ENCODE assay signal across 8 cellular contexts in genomic region chr10:103916901-103917300, GRCh38. TPM values are rescaled to one million over a fixed set of nuclear protein-coding genes. Genes with fewer than 3 reads are reported as not detected.
A peak's percentile ranks its signal among the peaks of the same experiment; 100 is the strongest.
DNase-seq lines count a peak whose midpoint lies in the region; ATAC-seq and TF ChIP-seq lines count a peak whose summit lies in the region.

No MANE protein-coding gene starts in this region.

- peaks cover 41% of the 10 kb centered on the region for H3K36me3 Mint-ChIP-seq in activated CD4-positive, alpha-beta memory T cell treated with anti-CD3 and anti-CD28 coated beads, Interleukin-2, amount 10 ng/mL, durations not matched to agents 7 days and 5 days (ENCODE audit: low read depth)

- CTCF ChIA-PET in HEK293 (lab: Yijun Ruan, JAX): interaction anchor here (0.6 to 0.7 kb wide), 3 partner anchors 15 to 550 kb away, joined by 3 read pairs; no protein-coding TSS in a partner anchor
- CTCF ChIA-PET in activated CD4-positive, alpha-beta memory T cell treated with anti-CD3 and anti-CD28 coated beads, Interleukin-2, amount 10 ng/mL, durations not matched to agents 7 days and 5 days (lab: Charles Lee): interaction anchor here (0.7 to 2.9 kb wide), 6 partner anchors 8 to 465 kb away, joined by 3 to 8 read pairs (median 6); partner anchors contain the start of gene CALHM2

- TF ChIP-seq CTCF in HEK293 (tag by site-specific recombination; IDR thresholded peaks at IDR 0.05) (no peak), spleen (IDR thresholded peaks at IDR 0.05 in 8 of 11, conservative IDR thresholded peaks at IDR 0.05 in 3 of 11) (no peak)

- no peak for DNase-seq in activated CD4-positive, alpha-beta memory T cell treated with anti-CD3 and anti-CD28 coated beads, Interleukin-2, amount 10 ng/mL, durations not matched to agents 7 days and 5 days
- DNase-seq in right cardiac atrium (no peak), spleen (no peak), HK-2 (ENCODE audit: unreplicated experiment) (no peak), DMS53 (lab: John Stamatoyannopoulos, UW) (no peak), SKM-1 treated with dmso at 0.1 percent for 144 hours (lab: John Stamatoyannopoulos, UW; ENCODE audit: unreplicated experiment) (no peak)

- peaks cover 7% of the 10 kb centered on the region for H3K9me3 Mint-ChIP-seq in activated CD4-positive, alpha-beta memory T cell treated with anti-CD3 and anti-CD28 coated beads, Interleukin-2, amount 10 ng/mL, durations not matched to agents 7 days and 5 days

- intact Hi-C loops in right cardiac atrium (cut with DNase I): loop anchor here in 1 of 4 donors (5.0 kb wide), 1 partner anchor 50 kb away; the partner anchor contains the start of gene SLK
- intact Hi-C loops in spleen (cut with DNase I; ENCODE audit: low total_unique reads): loop anchor here (10.0 kb wide), 2 partner anchors 58 to 208 kb away; partner anchors contain the start of gene SFR1

- ATAC-seq in right cardiac atrium (no peak), GM18519 (IDR thresholded peaks at IDR 0.05; ENCODE audit: low FRiP score, unreplicated experiment) (no peak)

- no peak for TF ChIP-seq POLR2A in spleen (IDR thresholded peaks at IDR 0.05)

- H3K4me1 Mint-ChIP-seq in activated CD4-positive, alpha-beta memory T cell treated with anti-CD3 and anti-CD28 coated beads, Interleukin-2, amount 10 ng/mL, durations not matched to agents 7 days and 5 days: peaks cover 51% of the 10 kb centered on the region

- H3K9me3 ChIP-seq in HEK293 (ENCODE audit: control insufficient read depth, insufficient read depth, low read depth, low read length) (no peaks in the 10 kb centered on the region), right cardiac atrium (ENCODE audit: control insufficient read depth, low read length) (no peaks in the 10 kb centered on the region), spleen (peaks cover 0 to 13% (median 10%) of the 10 kb centered on the region in 8 donors)

- H3K4me1 ChIP-seq in HEK293 (ENCODE audit: control insufficient read depth, insufficient read depth, low read length) (peaks cover 12% of the 10 kb centered on the region), right cardiac atrium (ENCODE audit: control insufficient read depth, insufficient read depth, low read length) (peaks cover 7% of the 10 kb centered on the region), spleen (peaks cover 24 to 66% (median 49%) of the 10 kb centered on the region in 6 donors)

- peak overlapping the region; percentile 91 for H3K4me3 Mint-ChIP-seq in activated CD4-positive, alpha-beta memory T cell treated with anti-CD3 and anti-CD28 coated beads, Interleukin-2, amount 10 ng/mL, durations not matched to agents 7 days and 5 days

- POLR2A ChIA-PET in HEK293 (lab: Yijun Ruan, JAX): interaction anchor here (2.3 kb wide), 1 partner anchor 9 kb away, joined by 11 read pairs; no protein-coding TSS in a partner anchor
- POLR2A ChIA-PET in activated CD4-positive, alpha-beta memory T cell treated with anti-CD3 and anti-CD28 coated beads, Interleukin-2, amount 10 ng/mL, durations not matched to agents 7 days and 5 days (lab: Charles Lee): interaction anchor here (0.8 to 7.6 kb wide), 12 partner anchors 7 to 352 kb away, joined by 3 to 67 read pairs (median 5); partner anchors contain the start of genes GSTO2, SFR1 and SLK

- H3K27me3 Mint-ChIP-seq in activated CD4-positive, alpha-beta memory T cell treated with anti-CD3 and anti-CD28 coated beads, Interleukin-2, amount 10 ng/mL, durations not matched to agents 7 days and 5 days: no peaks in the 10 kb centered on the region

- H3K27ac ChIP-seq in HEK293 (ENCODE audit: extremely low read depth, low read depth, low read length): peak overlapping the region; percentile 74
- H3K27ac ChIP-seq in right cardiac atrium (ENCODE audit: low read length): peak overlapping the region; percentile 56
- peak overlapping the region; percentile 94 to 98 (median 95) for H3K27ac ChIP-seq in spleen

- H3K27ac Mint-ChIP-seq in activated CD4-positive, alpha-beta memory T cell treated with anti-CD3 and anti-CD28 coated beads, Interleukin-2, amount 10 ng/mL, durations not matched to agents 7 days and 5 days: peak overlapping the region; percentile 93

- WGBS in right cardiac atrium: 60% methylated on average over 2 of the region's 2 CpGs
- WGBS in spleen, 5 donors: 19 to 38% (median 26%) methylated on average over 2 of the region's 2 CpGs

- peak overlapping the region; percentile 66 for H3K4me3 ChIP-seq in HEK293 (ENCODE audit: low read depth, low read length)
- H3K4me3 ChIP-seq in right cardiac atrium (ENCODE audit: low read length): peak overlapping the region; percentile 79
- H3K4me3 ChIP-seq in spleen: peak overlapping the region; percentile 53 to 92 (median 70)

- no peaks in the 10 kb centered on the region for H3K27me3 ChIP-seq in right cardiac atrium (ENCODE audit: control insufficient read depth, insufficient read depth)
- no peaks in the 10 kb centered on the region for H3K27me3 ChIP-seq in spleen (replicated peaks in 1 of 7)

- H3K36me3 ChIP-seq in HEK293 (ENCODE audit: control insufficient read depth in 2 of 2, insufficient read depth in 1 of 2, low read length in 2 of 2) (peaks cover 0 to 11% of the 10 kb centered on the region in 2 experiments; a peak in 1 of 3 replicates), spleen (peaks cover 0 to 7% (median 0%) of the 10 kb centered on the region in 6 donors)

TF ChIP-seq in HEK293, 187 proteins besides CTCF, POLR2A, EP300 and RAD21:
- TF ChIP-seq ZNF530 (tag by site-specific recombination; IDR thresholded peaks at IDR 0.05; ENCODE audit: low read depth) (no peak), ZNF404 (tag by site-specific recombination; IDR thresholded peaks at IDR 0.05) (no peak), ZNF610 (tag by site-specific recombination; IDR thresholded peaks at IDR 0.05; ENCODE audit: borderline replicate concordance) (no peak), ZNF600 (tag by site-specific recombination; IDR thresholded peaks at IDR 0.05) (no peak), ZFHX2 (tag by site-specific recombination; conservative IDR thresholded peaks at IDR 0.05) (no peak), HIC1 (tag by site-specific recombination; IDR thresholded peaks at IDR 0.05) (no peak), ZNF114 (tag by site-specific recombination; IDR thresholded peaks at IDR 0.05) (no peak), SCRT2 (tag by site-specific recombination; IDR thresholded peaks at IDR 0.05) (no peak), ZNF624 (tag by site-specific recombination; IDR thresholded peaks at IDR 0.05) (no peak), MYNN (tag by site-specific recombination; IDR thresholded peaks at IDR 0.05; ENCODE audit: borderline replicate concordance) (no peak)
- TF ChIP-seq, protein P1, sequence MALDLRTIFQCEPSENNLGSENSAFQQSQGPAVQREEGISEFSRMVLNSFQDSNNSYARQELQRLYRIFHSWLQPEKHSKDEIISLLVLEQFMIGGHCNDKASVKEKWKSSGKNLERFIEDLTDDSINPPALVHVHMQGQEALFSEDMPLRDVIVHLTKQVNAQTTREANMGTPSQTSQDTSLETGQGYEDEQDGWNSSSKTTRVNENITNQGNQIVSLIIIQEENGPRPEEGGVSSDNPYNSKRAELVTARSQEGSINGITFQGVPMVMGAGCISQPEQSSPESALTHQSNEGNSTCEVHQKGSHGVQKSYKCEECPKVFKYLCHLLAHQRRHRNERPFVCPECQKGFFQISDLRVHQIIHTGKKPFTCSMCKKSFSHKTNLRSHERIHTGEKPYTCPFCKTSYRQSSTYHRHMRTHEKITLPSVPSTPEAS (tag by site-specific recombination; IDR thresholded peaks at IDR 0.05): no peak

RNA-seq across cellular contexts. Expression of gene STN1, which starts 1.1 kb away (rescaled TPM):
- total RNA-seq in activated CD4-positive, alpha-beta memory T cell treated with anti-CD3 and anti-CD28 coated beads, Interleukin-2, amount 10 ng/mL, durations not matched to agents 7 days and 5 days: 10 to 100 TPM; 55.1 to 56.8 TPM
- total RNA-seq in right cardiac atrium: 10 to 100 TPM; 24.3 to 26.8 (median 25.1) TPM
- 26.8 TPM for polyA plus RNA-seq in right cardiac atrium
- total RNA-seq in spleen: 10 to 100 TPM; 18.6 to 27.7 (median 24.1) TPM
- polyA plus RNA-seq in spleen: 10 to 100 TPM; 14.2 to 18.1 (median 15.1) TPM

RNA-seq across cellular contexts. Expression of gene SLK, which starts 50.0 kb away (rescaled TPM):
- total RNA-seq in activated CD4-positive, alpha-beta memory T cell treated with anti-CD3 and anti-CD28 coated beads, Interleukin-2, amount 10 ng/mL, durations not matched to agents 7 days and 5 days: 10 to 100 TPM; 32.7 to 36.3 TPM
- total RNA-seq in right cardiac atrium: 10 to 100 TPM; 32.8 to 40.5 (median 36.4) TPM
- 12.7 TPM for polyA plus RNA-seq in right cardiac atrium
- total RNA-seq in spleen: 10 to 100 TPM; 28.9 to 47.4 (median 39.0) TPM
- polyA plus RNA-seq in spleen: 1 to 10 TPM; 5.6 to 9.1 (median 5.8) TPM
